Comparison of ENCODE assay signal across 5 cellular contexts in genomic region chr12:217029-217428, GRCh38. TPM values are rescaled to one million over a fixed set of nuclear protein-coding genes. Genes with fewer than 3 reads are reported as not detected.
"Had no signal": no experiment of that assay in that cellular context is flagged by ENCODE, and none has a peak within 500 bp of the region (broad histone marks: within the 10 kb centered on the region; RNA-seq: fewer than 3 reads in every experiment).

No MANE protein-coding gene starts in this region.

RNA-seq across cellular contexts. Expression of gene SLC6A12, which starts 3.1 kb away (rescaled TPM):
- total RNA-seq: skeletal muscle tissue, vagina had no signal
- polyA plus RNA-seq: naive thymus-derived CD8-positive, alpha-beta T cell had no signal

RNA-seq across cellular contexts. Expression of gene SLC6A13, which starts 45.6 kb away (rescaled TPM):
- total RNA-seq: stomach, ureter, vagina had no signal
- polyA plus RNA-seq: stomach had no signal
